8 cellular contexts compared by ENCODE assay signal in the genomic region with DNA sequence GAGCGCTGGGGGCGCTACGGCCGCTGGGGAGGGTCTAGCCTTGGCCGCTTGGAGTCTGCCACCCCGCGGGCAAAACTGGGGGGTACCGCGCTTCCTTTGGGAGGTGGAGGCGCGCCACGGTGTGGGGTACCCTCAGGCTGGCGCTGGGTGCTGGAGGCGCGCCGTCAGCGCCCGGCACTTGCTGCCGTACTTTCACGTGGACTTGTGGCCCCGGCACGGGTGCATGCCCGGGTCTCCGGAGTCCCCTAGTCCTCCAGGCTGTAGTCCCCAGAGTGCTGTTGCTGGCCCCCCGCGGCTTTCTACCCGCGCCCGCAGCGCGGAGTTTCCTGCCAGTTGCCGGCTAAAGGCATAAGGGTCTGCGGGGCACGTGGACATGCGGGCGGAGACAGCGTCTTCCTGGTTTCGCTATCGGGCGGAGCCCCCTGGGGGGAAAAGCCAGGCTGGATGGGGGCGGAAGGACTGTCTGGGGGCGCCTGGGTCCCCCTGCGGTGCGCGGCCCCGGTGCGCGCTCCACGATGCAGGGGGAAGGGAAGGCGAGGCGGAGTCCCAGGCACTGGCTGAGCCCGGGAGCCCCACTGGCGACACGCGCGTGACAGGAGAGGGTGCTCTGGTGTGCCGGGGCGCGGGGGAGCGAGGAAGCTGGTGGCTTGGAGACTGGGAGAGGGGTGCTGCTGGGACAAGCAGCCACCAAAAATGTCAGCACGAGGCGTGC. TPM values are rescaled to one million over a fixed set of nuclear protein-coding genes. Genes with fewer than 3 reads are reported as not detected.
DNase-seq lines count a peak whose midpoint lies in the region; ATAC-seq, FAIRE-seq and TF ChIP-seq lines count a peak whose summit lies in the region.

No MANE protein-coding gene starts in this region.

- no peak for FAIRE-seq in GM18507 (lab: Jason Lieb, UNC)

- H3K4me1 ChIP-seq in OCI-LY7 (ENCODE audit: insufficient read depth, low read length, poor library complexity, severe bottlenecking) (peaks cover 11% of the 10 kb centered on the region), tibial artery (peaks cover 0 to 19% (median 12%) of the 10 kb centered on the region in 4 donors)

- TF ChIP-seq CTCF in AG04449 (IDR thresholded peaks at IDR 0.05; ENCODE audit: insufficient read depth, low read length, missing control alignments) (no peak), OCI-LY7 (conservative IDR thresholded peaks at IDR 0.05; ENCODE audit: low read length) (peak; percentile 64), tibial artery (IDR thresholded peaks at IDR 0.05) (no peak)

- peak overlapping the region; percentile 66 for H3K27ac ChIP-seq in OCI-LY7 (ENCODE audit: low read depth, low read length, poor library complexity, severe bottlenecking)
- peak overlapping the region; percentile 63 to 66 for H3K27ac ChIP-seq in tibial artery

- no TSS peak for BruUV-seq in OCI-LY7 (replicated peaks; lab: Mats Ljungman, UMichigan)

- peak; percentile 25 for ATAC-seq in HG02981 (IDR thresholded peaks at IDR 0.05; ENCODE audit: unreplicated experiment)

- DNase-seq in AG04449 (ENCODE audit: low read depth, low spot score): no peak
- DNase-seq in GM18507 (ENCODE audit: extremely low spot score, insufficient read length, low read depth): peak; percentile 37
- peak; percentile 75 for DNase-seq in OCI-LY7 (ENCODE audit: low spot score)
- DNase-seq in activated effector memory CD4-positive, alpha-beta T cell treated with anti-CD3 and anti-CD28 coated beads, Interleukin-2, amount 50 U/mL, for 16 hours: peak; percentile 79
- peak; percentile 60 for DNase-seq in germinal center (ENCODE audit: low spot score)
- peak; percentile 56 for DNase-seq in occipital lobe (lab: John Stamatoyannopoulos, UW)
- DNase-seq in tibial artery: peak; percentile 35 to 76

- H4K20me1 ChIP-seq in OCI-LY7 (ENCODE audit: insufficient read depth, low read length): peaks cover 27% of the 10 kb centered on the region; the same call in 1 of the 2 replicates

- peak overlapping the region; percentile 68 for H2AFZ ChIP-seq in OCI-LY7 (ENCODE audit: low read length)

- H3K9me2 ChIP-seq in OCI-LY7 (ENCODE audit: insufficient read depth, low read length): no peaks in the 10 kb centered on the region

- H3K4me2 ChIP-seq in OCI-LY7 (ENCODE audit: low read length): peak overlapping the region; percentile 86

- intact Hi-C loops in OCI-LY7 (cut with micrococcal nuclease; ENCODE audit: unreplicated experiment) (loop anchor here (2.0 to 5.0 kb wide), 6 partner anchors 50 to 270 kb away; a partner anchor contains a TSS), tibial artery (cut with DNase I; ENCODE audit: low total_unique reads) (loop anchor here (5.0 to 10.0 kb wide), 2 partner anchors 74 to 97 kb away; no protein-coding TSS in a partner anchor)

- H3K9me3 ChIP-seq in OCI-LY7 (ENCODE audit: low read length) (no peaks in the 10 kb centered on the region), tibial artery (no peaks in the 10 kb centered on the region)

- H3K79me2 ChIP-seq in OCI-LY7 (ENCODE audit: insufficient read depth, low read depth, low read length): peaks cover 40% of the 10 kb centered on the region

- POLR2A ChIA-PET in AG04449 (lab: Yijun Ruan, JAX): no interaction called here
- POLR2A ChIA-PET in OCI-LY7 (lab: Charles Lee): interaction anchor here (0.6 to 1.3 kb wide), 5 partner anchors 16 to 527 kb away, joined by 3 to 6 read pairs (median 3); no protein-coding TSS in a partner anchor

- CTCF ChIA-PET in AG04449 (lab: Yijun Ruan, JAX) (interaction anchor here (1.3 kb wide), 1 partner anchor 103 kb away, joined by 4 read pairs; no protein-coding TSS in a partner anchor), OCI-LY7 (lab: Charles Lee; ENCODE audit: unreplicated experiment) (interaction anchor here (0.6 to 1.3 kb wide), 4 partner anchors 9 to 85 kb away, joined by 3 to 6 read pairs (median 4); no protein-coding TSS in a partner anchor)

- peak overlapping the region; percentile 62 for H3K4me3 ChIP-seq in AG04449 (ENCODE audit: low read depth, low read length)
- peak overlapping the region; percentile 90 for H3K4me3 ChIP-seq in OCI-LY7 (ENCODE audit: low read depth, low read length, poor library complexity, severe bottlenecking)
- peak overlapping the region; percentile 63 to 91 for H3K4me3 ChIP-seq in tibial artery

- no peaks in the 10 kb centered on the region for H3K36me3 ChIP-seq in OCI-LY7 (ENCODE audit: insufficient read depth, low read length)
- no peaks in the 10 kb centered on the region for H3K36me3 ChIP-seq in tibial artery

- H3K27me3 ChIP-seq in tibial artery: peaks cover 0 to 2% of the 10 kb centered on the region in 2 donors

RNA-seq across cellular contexts. Expression of a gene that starts 0.7 kb away (rescaled TPM):
- total RNA-seq in OCI-LY7 (2014; rRNA removed; shearing (Covaris generic)): 4.2 and 5.6 TPM in 2 replicates
- 10.3 and 11.6 TPM in 2 replicates for total RNA-seq in OCI-LY7 (2022)
- 0.47 TPM for total RNA-seq in occipital lobe
